Comparison of ENCODE assay signal across 27 cellular contexts in genomic region chr7:18808026-18808425, GRCh38.
"Had no signal": no experiment of that assay in that cellular context is flagged by ENCODE, and none has a peak within 500 bp of the region (broad histone marks: within the 10 kb centered on the region; RNA-seq: fewer than 3 reads in every experiment).

No MANE protein-coding gene starts in this region.

- H3K27me3 ChIP-seq: dorsolateral prefrontal cortex, gastrocnemius medialis, ovary, sigmoid colon, spleen, testis, tibial artery, upper lobe of left lung, uterus had no signal

- FAIRE-seq: kidney had no signal

- H3K4me3 ChIP-seq: dorsolateral prefrontal cortex, gastrocnemius medialis, lung, mucosa of descending colon, ovary, psoas muscle, sigmoid colon, skin epidermis, spleen, testis, tibial artery, upper lobe of left lung, uterus had no signal

- H3K4me1 ChIP-seq: gastrocnemius medialis, psoas muscle, sigmoid colon, spleen, testis, tibial artery, upper lobe of left lung, uterus had no signal

- H3K36me3 ChIP-seq: gastrocnemius medialis, ovary, sigmoid colon, spleen, tibial artery, upper lobe of left lung, uterus had no signal

- H3K9me3 ChIP-seq: gastrocnemius medialis, mucosa of descending colon, ovary, sigmoid colon, testis, upper lobe of left lung had no signal

- ATAC-seq: gastrocnemius medialis; left lobe of liver; mucosa of descending colon; naive thymus-derived CD4-positive, alpha-beta T cell; psoas muscle; right cardiac atrium; stimulated activated memory B cell treated with anti-CD40 and anti-IgM and Interleukin-4, amounts not matched to agents 10 μg/mL and 1 μg/mL and 100 μg/mL, for 72 hours; stimulated activated naive CD8-positive, alpha-beta T cell treated with anti-CD3 and anti-CD28 coated beads, Interleukin-15, Interleukin-2, amounts not matched to agents 100 U/mL and 50 U/mL, for 24 hours had no signal

- DNase-seq: dorsolateral prefrontal cortex; effector CD4-positive, alpha-beta T cell; foreskin fibroblast; gastrocnemius medialis; head of caudate nucleus; kidney; mesenchymal stem cell; mucosa of descending colon; naive thymus-derived CD4-positive, alpha-beta T cell; occipital lobe; ovary; posterior cingulate gyrus; psoas muscle; right cardiac atrium; sigmoid colon; spleen; stimulated activated CD4-positive, alpha-beta T cell treated with anti-CD3 and anti-CD28 coated beads, Interleukin-4, amount 100 ng/mL, for 4 hours; stimulated activated naive CD8-positive, alpha-beta T cell treated with anti-CD3 and anti-CD28 coated beads, Interleukin-15, Interleukin-2, amounts not matched to agents 100 U/mL and 50 U/mL, for 24 hours; substantia nigra; testis; tibial artery; upper lobe of left lung; uterus had no signal

- H3K27ac ChIP-seq: dorsolateral prefrontal cortex, gastrocnemius medialis, ovary, psoas muscle, sigmoid colon, skin epidermis, spleen, testis, tibial artery, upper lobe of left lung, uterus had no signal
